ENCODE assay signal across 27 cellular contexts in the genomic region with DNA sequence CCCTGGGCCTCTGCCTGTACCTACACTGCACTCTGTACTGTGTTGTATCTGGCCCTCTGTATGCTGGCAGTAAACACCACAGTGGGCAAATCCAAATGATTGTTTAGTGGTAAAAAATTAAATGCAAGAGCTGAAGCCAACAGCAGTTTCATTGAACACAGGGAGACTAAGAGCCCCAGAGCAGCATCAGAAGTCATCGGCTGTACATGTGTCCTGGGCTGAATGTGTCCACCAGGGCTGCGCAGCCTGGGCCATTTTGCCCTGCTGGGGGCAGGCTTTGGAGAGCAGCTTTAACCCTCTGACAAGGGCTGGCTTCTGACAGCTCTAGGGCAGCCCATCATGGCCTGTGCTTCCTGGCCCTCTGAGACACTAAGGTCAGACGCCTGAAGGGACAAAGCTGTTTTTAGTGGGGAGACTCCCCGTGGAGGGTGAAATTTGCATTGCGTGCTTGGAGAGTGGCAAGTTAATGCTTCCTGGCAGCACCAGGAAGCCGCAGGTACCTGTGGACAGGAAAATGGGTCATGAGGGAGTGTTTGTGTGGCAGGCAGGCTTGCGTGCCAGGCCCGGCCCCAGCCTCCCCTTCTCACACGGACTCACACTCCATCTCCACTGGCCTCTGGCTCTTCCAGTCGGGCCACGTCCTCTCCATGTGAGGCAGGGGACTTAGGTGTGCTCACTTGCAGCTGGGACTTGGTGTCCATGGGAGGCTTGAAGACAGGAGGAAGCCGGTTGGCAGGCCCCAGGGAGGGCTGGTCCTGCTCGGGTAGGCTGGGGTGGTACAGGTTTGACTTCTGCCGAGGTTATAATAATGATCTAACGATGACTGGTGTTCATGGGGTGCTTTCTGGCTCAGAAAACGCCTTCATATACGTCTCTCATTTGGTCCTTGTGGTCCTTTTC.
DNase-seq lines count a peak whose midpoint lies in the region; ATAC-seq and TF ChIP-seq lines count a peak whose summit lies in the region.
"Had no signal": no experiment of that assay in that cellular context is flagged by ENCODE, and none has a peak within 500 bp of the region (broad histone marks: within the 10 kb centered on the region; RNA-seq: fewer than 3 reads in every experiment).

No MANE protein-coding gene starts in this region.

- H3K79me1 ChIP-seq in mesendoderm (ENCODE audit: low read length): no peaks in the 10 kb centered on the region

- no peak for TF ChIP-seq POLR2A in NB4 (IDR thresholded peaks at IDR 0.05; ENCODE audit: extremely low read depth, insufficient read length)

- ATAC-seq in GM19395 (IDR thresholded peaks at IDR 0.05; ENCODE audit: unreplicated experiment) (no peak), GM21825 (IDR thresholded peaks at IDR 0.05; ENCODE audit: unreplicated experiment) (no peak), GM18519 (IDR thresholded peaks at IDR 0.05; ENCODE audit: low FRiP score, unreplicated experiment) (no peak)
- ATAC-seq: activated naive CD4-positive, alpha-beta T cell treated with anti-CD3 and anti-CD28 coated beads, Interleukin-2, amount 50 U/mL, for 72 hours; left colon; natural killer cell; pancreas; right cardiac atrium had no signal

- peaks cover 10% of the 10 kb centered on the region for H3K9me3 Mint-ChIP-seq in endodermal cell
- H3K9me3 Mint-ChIP-seq: activated naive CD4-positive, alpha-beta T cell treated with anti-CD3 and anti-CD28 coated beads, Interleukin-2, amount 50 U/mL, for 72 hours; activated T-helper 1 cell treated with anti-CD3 and anti-CD28 coated beads, Interleukin-12 subunit alpha, Interleukin-12 subunit beta, Interleukin-2, Interleukin-4 antibody, amounts not matched to agents 30 ng/mL and 10 ng/mL and 1 ng/mL, durations not matched to agents 14 hours and 24 hours and 36 hours; natural killer cell; stimulated activated naive CD8-positive, alpha-beta T cell treated with anti-CD3 and anti-CD28 coated beads, Interleukin-15, Interleukin-2, amounts not matched to agents 100 ng/mL and 50 ng/mL, for 24 hours; T-helper 1 cell treated with Interleukin-12 subunit alpha and Interleukin-12 subunit beta and Interleukin-4 antibody, amounts not matched to agents 30 μg/mL and 1 μg/mL, for 36 hours had no signal

- peak; percentile 22 for TF ChIP-seq CTCF in NB4 (IDR thresholded peaks at IDR 0.05; ENCODE audit: low read depth, low read length)
- TF ChIP-seq CTCF in endodermal cell (conservative IDR thresholded peaks at IDR 0.05): peak; percentile 56

- no peak overlapping the region for H3K27ac Mint-ChIP-seq in endodermal cell
- H3K27ac Mint-ChIP-seq: activated T-helper 1 cell treated with anti-CD3 and anti-CD28 coated beads, Interleukin-12 subunit alpha, Interleukin-12 subunit beta, Interleukin-2, Interleukin-4 antibody, amounts not matched to agents 30 ng/mL and 10 ng/mL and 1 ng/mL, durations not matched to agents 14 hours and 24 hours and 36 hours; natural killer cell; stimulated activated naive CD8-positive, alpha-beta T cell treated with anti-CD3 and anti-CD28 coated beads, Interleukin-15, Interleukin-2, amounts not matched to agents 100 ng/mL and 50 ng/mL, for 24 hours; T-helper 1 cell treated with Interleukin-12 subunit alpha and Interleukin-12 subunit beta and Interleukin-4 antibody, amounts not matched to agents 30 μg/mL and 1 μg/mL, for 36 hours had no signal

- no peak overlapping the region for H3K23ac ChIP-seq in mesendoderm (ENCODE audit: low read length)

- no peak overlapping the region for H4K5ac ChIP-seq in mesendoderm (ENCODE audit: low read length)

- H3K36me3 ChIP-seq in endodermal cell (ENCODE audit: control insufficient read depth, insufficient read depth, low read length) (no peaks in the 10 kb centered on the region), mesendoderm (ENCODE audit: control insufficient read depth, insufficient read depth, low read length) (no peaks in the 10 kb centered on the region)
- H3K36me3 ChIP-seq: pancreas, Peyer's patch, thyroid gland had no signal

- peaks cover 3% of the 10 kb centered on the region for H3K4me1 ChIP-seq in endodermal cell (ENCODE audit: control insufficient read depth, insufficient read depth, low read length)
- H3K4me1 ChIP-seq in mesendoderm (ENCODE audit: control insufficient read depth, low read depth, low read length): peaks cover 8% of the 10 kb centered on the region
- H3K4me1 ChIP-seq: pancreas, Peyer's patch, thyroid gland had no signal

- no peak overlapping the region for H3K4me2 ChIP-seq in mesendoderm (ENCODE audit: low read length)

- no peak overlapping the region for H3K18ac ChIP-seq in mesendoderm (ENCODE audit: low read length)

- H3K27me3 Mint-ChIP-seq in endodermal cell (ENCODE audit: insufficient read depth): no peaks in the 10 kb centered on the region
- H3K27me3 Mint-ChIP-seq: stimulated activated naive CD8-positive, alpha-beta T cell treated with anti-CD3 and anti-CD28 coated beads, Interleukin-15, Interleukin-2, amounts not matched to agents 100 ng/mL and 50 ng/mL, for 24 hours had no signal

- no peak overlapping the region for H3K4me3 Mint-ChIP-seq in endodermal cell
- H3K4me3 Mint-ChIP-seq: activated T-helper 1 cell treated with anti-CD3 and anti-CD28 coated beads, Interleukin-12 subunit alpha, Interleukin-12 subunit beta, Interleukin-2, Interleukin-4 antibody, amounts not matched to agents 30 ng/mL and 10 ng/mL and 1 ng/mL, durations not matched to agents 14 hours and 24 hours and 36 hours; natural killer cell; stimulated activated naive CD8-positive, alpha-beta T cell treated with anti-CD3 and anti-CD28 coated beads, Interleukin-15, Interleukin-2, amounts not matched to agents 100 ng/mL and 50 ng/mL, for 24 hours; T-helper 1 cell treated with Interleukin-12 subunit alpha and Interleukin-12 subunit beta and Interleukin-4 antibody, amounts not matched to agents 30 μg/mL and 1 μg/mL, for 36 hours had no signal

- no peak overlapping the region for H2BK120ac ChIP-seq in mesendoderm (ENCODE audit: low read depth, low read length)

- H3K27ac ChIP-seq in endodermal cell (ENCODE audit: low read depth, low read length) (no peak overlapping the region), mesendoderm (ENCODE audit: low read depth, low read length) (no peak overlapping the region)
- H3K27ac ChIP-seq: pancreas, Peyer's patch, thyroid gland had no signal

- no peak overlapping the region for H3K4ac ChIP-seq in mesendoderm (ENCODE audit: low read depth, low read length)

- no peak overlapping the region for H4K8ac ChIP-seq in mesendoderm (ENCODE audit: low read depth, low read length)

- H3K4me3 ChIP-seq in NB4 (ENCODE audit: low read depth, low read length) (no peak overlapping the region), endodermal cell (ENCODE audit: low read length) (no peak overlapping the region), mesendoderm (ENCODE audit: low read length) (no peak overlapping the region)
- H3K4me3 ChIP-seq: dorsolateral prefrontal cortex, pancreas, Peyer's patch, thyroid gland had no signal

- H3K27me3 ChIP-seq in endodermal cell (ENCODE audit: control insufficient read depth, insufficient read depth, low read length, poor library complexity, severe bottlenecking): no peaks in the 10 kb centered on the region
- H3K27me3 ChIP-seq in mesendoderm (ENCODE audit: insufficient read depth, low read length, poor library complexity): no peaks in the 10 kb centered on the region
- H3K27me3 ChIP-seq: dorsolateral prefrontal cortex, pancreas, Peyer's patch, thyroid gland had no signal

- H3K79me2 ChIP-seq in mesendoderm (ENCODE audit: control insufficient read depth, insufficient read depth, low read length): no peaks in the 10 kb centered on the region

- H2BK5ac ChIP-seq in mesendoderm (ENCODE audit: low read length): no peak overlapping the region

- no peak overlapping the region for H3K9ac ChIP-seq in endodermal cell (ENCODE audit: extremely low read depth, low read length, poor library complexity, severe bottlenecking)
- no peak overlapping the region for H3K9ac ChIP-seq in mesendoderm (ENCODE audit: low read length)

- WGBS in endodermal cell (ENCODE audit: insufficient coverage in 1 of 2, insufficient read length in 1 of 2), 2 experiments: 86 to 87% methylated on average over 8 to 17 of the region's 17 CpGs
- WGBS in mesendoderm (ENCODE audit: extremely low coverage, insufficient coverage, low lambda C conversion rate): no CpG with 5 or more reads among the region's 17 CpGs

- peaks cover 12% of the 10 kb centered on the region for H3K9me3 ChIP-seq in endodermal cell (ENCODE audit: control insufficient read depth, low read length)
- H3K9me3 ChIP-seq: pancreas, Peyer's patch, thyroid gland had no signal

- H2BK15ac ChIP-seq in mesendoderm (replicated peaks; ENCODE audit: low read depth): no peak overlapping the region

- DNase-seq in Daoy (ENCODE audit: low read depth): peak; percentile 40
- peak; percentile 36 for DNase-seq in NB4 (ENCODE audit: low read depth)
- DNase-seq in endodermal cell: peak; percentile 83
- peak; percentile 59 for DNase-seq in mesendoderm
- no peak for DNase-seq in activated effector memory CD4-positive, alpha-beta T cell treated with Interleukin-2 at 50 U/mL for 16 hours
- DNase-seq: activated CD4-positive, alpha-beta T cell treated with anti-CD3 and anti-CD28 coated beads for 48 hours; aorta; central memory CD4-positive, alpha-beta T cell; dorsolateral prefrontal cortex; Kasumi-1; left colon; natural killer cell; NCI-H187; NCI-H2171 treated with DMSO at 0.1 percent for 48 hours; Peyer's patch; stimulated activated CD4-positive, alpha-beta T cell treated with anti-CD3 and anti-CD28 coated beads, Interleukin-12 subunit alpha, Interleukin-12 subunit beta, amount 100 ng/mL, for 4 hours; stimulated activated CD4-positive, alpha-beta T cell treated with anti-CD3 and anti-CD28 coated beads, Interleukin-4, amount 100 ng/mL, for 4 hours; thyroid gland had no signal

- H2AK5ac ChIP-seq in mesendoderm (ENCODE audit: low read length): no peak overlapping the region

- H3K4me1 Mint-ChIP-seq in endodermal cell: peaks cover 42% of the 10 kb centered on the region
- H3K4me1 Mint-ChIP-seq: natural killer cell had no signal

- peaks cover 16% of the 10 kb centered on the region for H3K36me3 Mint-ChIP-seq in endodermal cell (ENCODE audit: low read depth)
- H3K36me3 Mint-ChIP-seq: natural killer cell had no signal

- H3K56ac ChIP-seq in mesendoderm (ENCODE audit: low read length): peak overlapping the region; percentile 36
